In the genomic region with DNA sequence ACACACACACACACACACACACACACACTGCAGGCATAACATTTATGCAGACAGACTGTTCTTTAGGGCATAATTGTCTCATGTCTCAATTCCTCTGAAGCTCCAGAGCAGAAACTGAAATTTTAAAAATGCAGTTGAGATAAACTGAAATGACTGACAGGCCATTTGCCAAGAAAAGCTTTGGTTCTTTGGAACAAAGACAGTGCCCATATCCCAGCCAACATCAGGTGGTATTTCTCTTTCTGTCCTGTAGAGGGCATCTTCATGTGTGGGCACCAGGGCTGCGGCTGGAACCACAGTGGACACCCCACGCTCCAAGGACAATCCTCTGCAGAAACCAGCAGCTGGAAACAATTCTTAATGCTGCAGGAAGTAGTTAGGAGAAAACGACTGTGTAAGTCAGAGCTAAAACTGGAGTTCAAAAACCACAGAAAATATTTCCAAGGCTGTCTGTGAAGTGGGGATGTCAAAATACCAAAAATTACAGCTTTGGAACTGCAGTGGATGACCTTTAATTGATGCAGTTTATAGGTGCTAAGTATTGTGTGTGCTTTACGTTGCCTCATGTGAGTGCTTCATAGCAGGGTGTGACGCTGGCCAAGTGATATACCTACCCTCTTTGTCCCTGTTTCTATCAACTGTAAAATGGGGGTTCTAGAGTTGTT, we compare ENCODE assay signal across 9 cellular contexts. TPM values are rescaled to one million over a fixed set of nuclear protein-coding genes. Genes with fewer than 3 reads are reported as not detected.
DNase-seq lines count a peak whose midpoint lies in the region; FAIRE-seq and TF ChIP-seq lines count a peak whose summit lies in the region.
"Had no signal": no experiment of that assay in that cellular context is flagged by ENCODE, and none has a peak within 500 bp of the region (broad histone marks: within the 10 kb centered on the region; RNA-seq: fewer than 3 reads in every experiment).

No MANE protein-coding gene starts in this region.

- no peak overlapping the region for H3K27ac ChIP-seq in C4-2B
- H3K27ac ChIP-seq: epithelial cell of prostate had no signal

- H3K4me3 Mint-ChIP-seq in activated naive CD4-positive, alpha-beta T cell treated with anti-CD3 and anti-CD28 coated beads for 36 hours: no peak overlapping the region

- peaks cover 11% of the 10 kb centered on the region; the same call in 1 of the 2 replicates for H3K27me3 ChIP-seq in H7 (ENCODE audit: control insufficient read depth, insufficient read depth, low read length)

- DNase-seq in H7: peak; percentile 73
- peak; percentile 25 for DNase-seq in RCC 7860 (ENCODE audit: low spot score)
- DNase-seq in fibroblast of mammary gland (ENCODE audit: low read depth): peak; percentile 47
- peak; percentile 25 for DNase-seq in superior temporal gyrus (ENCODE audit: extremely low spot score)
- DNase-seq in DMS153 (lab: John Stamatoyannopoulos, UW): no peak
- DNase-seq in activated naive CD4-positive, alpha-beta T cell treated with anti-CD3 and anti-CD28 coated beads for 36 hours: no peak
- no peak for DNase-seq in stimulated activated CD4-positive, alpha-beta T cell treated with anti-CD3 and anti-CD28 coated beads, Interleukin-12 subunit alpha, Interleukin-12 subunit beta, amount 100 ng/mL, for 4 hours

- intact Hi-C loops in activated naive CD4-positive, alpha-beta T cell treated with anti-CD3 and anti-CD28 coated beads for 36 hours (cut with micrococcal nuclease): no loop called here

- peaks cover 27% of the 10 kb centered on the region for H3K36me3 Mint-ChIP-seq in activated naive CD4-positive, alpha-beta T cell treated with anti-CD3 and anti-CD28 coated beads for 36 hours (ENCODE audit: low read depth)

- peak; percentile 57 for TF ChIP-seq CTCF in C4-2B (conservative IDR thresholded peaks at IDR 0.05)
- peak; percentile 55 for TF ChIP-seq CTCF in fibroblast of mammary gland (conservative IDR thresholded peaks at IDR 0.05; ENCODE audit: control insufficient read depth, insufficient read depth, low read depth, low read length)

- H3K4me1 Mint-ChIP-seq in activated naive CD4-positive, alpha-beta T cell treated with anti-CD3 and anti-CD28 coated beads for 36 hours (ENCODE audit: low read depth): peaks cover 30% of the 10 kb centered on the region

- no peak for FAIRE-seq in RCC 7860 (lab: Jason Lieb, UNC)

- H3K36me3 ChIP-seq in H7 (replicated peaks; ENCODE audit: control insufficient read depth, insufficient read depth, low read length): no peaks in the 10 kb centered on the region

- H3K27ac Mint-ChIP-seq in activated naive CD4-positive, alpha-beta T cell treated with anti-CD3 and anti-CD28 coated beads for 36 hours: no peak overlapping the region

- H3K4me3 ChIP-seq in H7 (ENCODE audit: insufficient read depth, low read depth, low read length): no peak overlapping the region
- H3K4me3 ChIP-seq in fibroblast of mammary gland (ENCODE audit: control insufficient read depth, low read depth, low read length): no peak overlapping the region

- H3K27me3 Mint-ChIP-seq in activated naive CD4-positive, alpha-beta T cell treated with anti-CD3 and anti-CD28 coated beads for 36 hours (ENCODE audit: low read depth): no peaks in the 10 kb centered on the region

- H3K9me3 Mint-ChIP-seq in activated naive CD4-positive, alpha-beta T cell treated with anti-CD3 and anti-CD28 coated beads for 36 hours: peaks cover 23% of the 10 kb centered on the region

- CTCF ChIA-PET in activated naive CD4-positive, alpha-beta T cell treated with anti-CD3 and anti-CD28 coated beads for 36 hours (lab: Charles Lee): interaction anchor here (0.6 to 1.8 kb wide), 7 partner anchors 9 to 98 kb away, joined by 3 to 7 read pairs (median 4); partner anchors contain the start of genes TIGD7 and ZNF75A

RNA-seq across cellular contexts. Expression of gene MEFV, which starts 10.6 kb away (rescaled TPM):
- total RNA-seq in H7 (2014; rRNA removed; shearing (Covaris generic)): 0.14 TPM in 1 of 2 replicates, not detected in the other
- total RNA-seq in activated naive CD4-positive, alpha-beta T cell treated with anti-CD3 and anti-CD28 coated beads for 36 hours: under 1 TPM; 0.07 TPM

RNA-seq across cellular contexts. Expression of gene ZNF263, which starts 16.3 kb away (rescaled TPM):
- 32.4 and 47.5 TPM in 2 replicates for total RNA-seq in H7 (2014; rRNA removed; shearing (Covaris generic))
- 10 to 100 TPM in 1 of 2 experiments, 1 to 10 TPM in 1; 9.1 to 12.2 TPM for total RNA-seq in activated naive CD4-positive, alpha-beta T cell treated with anti-CD3 and anti-CD28 coated beads for 36 hours

RNA-seq across cellular contexts. Expression of gene ZNF200, which starts 32.0 kb away (rescaled TPM):
- 9.1 and 13.1 TPM in 2 replicates for total RNA-seq in H7 (2014; rRNA removed; shearing (Covaris generic))
- 10 to 100 TPM in 1 of 2 experiments, 1 to 10 TPM in 1; 9.7 to 10.1 TPM for total RNA-seq in activated naive CD4-positive, alpha-beta T cell treated with anti-CD3 and anti-CD28 coated beads for 36 hours

RNA-seq across cellular contexts. Expression of gene TIGD7, which starts 38.2 kb away (rescaled TPM):
- 2.1 and 5.5 TPM in 2 replicates for total RNA-seq in H7 (2014; rRNA removed; shearing (Covaris generic))
- total RNA-seq in activated naive CD4-positive, alpha-beta T cell treated with anti-CD3 and anti-CD28 coated beads for 36 hours: 1 to 10 TPM; 3.8 to 4.1 TPM

RNA-seq across cellular contexts. Expression of gene ZNF75A, which starts 38.3 kb away (rescaled TPM):
- 12.1 and 14.9 TPM in 2 replicates for total RNA-seq in H7 (2014; rRNA removed; shearing (Covaris generic))
- total RNA-seq in activated naive CD4-positive, alpha-beta T cell treated with anti-CD3 and anti-CD28 coated beads for 36 hours: 10 to 100 TPM; 10.5 to 12.4 TPM

Comparison
In these comparisons a context has a peak if more than half of its experiments do, and no peak if none do; other contexts are left out.
1. DNase-seq: peak in H7 (single experiment), RCC 7860 (single experiment), fibroblast of mammary gland (single experiment) and superior temporal gyrus (single experiment); none in DMS153 (single experiment), activated naive CD4-positive, alpha-beta T cell treated with anti-CD3 and anti-CD28 coated beads for 36 hours (single experiment) and stimulated activated CD4-positive, alpha-beta T cell treated with anti-CD3 and anti-CD28 coated beads, Interleukin-12 subunit alpha, Interleukin-12 subunit beta, amount 100 ng/mL, for 4 hours (single experiment).